Comparison of ENCODE assay signal across 12 cellular contexts in the genomic region with DNA sequence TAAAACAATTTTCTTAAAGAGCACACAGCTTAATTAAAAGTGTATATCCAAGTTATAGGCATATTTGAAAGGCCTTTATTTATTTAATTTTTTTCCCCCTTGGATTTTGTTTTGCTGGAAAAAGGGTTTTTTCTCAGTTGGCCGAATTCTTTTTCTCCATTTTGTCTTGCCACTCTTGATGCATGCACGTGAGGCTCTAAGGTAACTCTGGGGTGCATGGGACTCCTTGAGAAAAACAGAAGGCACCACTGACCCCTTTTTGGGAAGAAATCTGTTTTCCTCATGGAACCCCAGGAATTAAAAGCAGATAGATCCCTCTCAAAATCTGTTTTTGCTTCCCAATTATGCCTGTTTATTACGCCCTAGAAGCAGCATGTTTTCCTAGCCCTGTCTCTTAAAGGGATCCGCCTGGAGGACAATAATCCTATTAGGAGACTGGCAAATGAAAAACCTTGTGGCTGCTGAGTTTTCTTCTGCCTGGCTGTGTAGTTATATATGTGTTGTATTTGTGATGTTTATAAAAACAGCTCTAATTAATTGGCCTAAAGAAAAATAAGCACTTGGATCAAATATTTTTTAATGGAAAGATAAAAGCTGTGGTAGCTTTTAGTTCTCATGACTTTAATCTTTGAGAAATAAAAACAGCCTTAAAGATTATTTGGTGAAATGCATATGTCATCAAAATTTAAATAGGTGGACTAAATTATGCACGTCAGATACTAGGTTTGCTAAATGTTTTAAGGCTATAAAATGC.
A peak's percentile ranks its signal among the peaks of the same experiment; 100 is the strongest.
DNase-seq lines count a peak whose midpoint lies in the region; ATAC-seq, FAIRE-seq and TF ChIP-seq lines count a peak whose summit lies in the region.
"Had no signal": no experiment of that assay in that cellular context is flagged by ENCODE, and none has a peak within 500 bp of the region (broad histone marks: within the 10 kb centered on the region; RNA-seq: fewer than 3 reads in every experiment).

No MANE protein-coding gene starts in this region.

- peak; percentile 35 for FAIRE-seq in K562 (lab: Jason Lieb, UNC)

- no TSS peak for BruUV-seq in K562 (replicated peaks; lab: Mats Ljungman, UMichigan)

- no peak for TF ChIP-seq EP300 in K562 (IDR thresholded peaks at IDR 0.05; ENCODE audit: low read length)

- ATAC-seq in K562 (peak; percentile 62), HG02798 (IDR thresholded peaks at IDR 0.05; ENCODE audit: poor library complexity, unreplicated experiment) (no peak)
- ATAC-seq: activated naive CD8-positive, alpha-beta T cell treated with anti-CD3 and anti-CD28 coated beads, Interleukin-2, amount 50 U/mL, for 24 hours had no signal

- H3K9me3 Mint-ChIP-seq in T-helper 2 cell treated with Interferon-gamma antibody and Interleukin-4, amounts not matched to agents 5 μg/mL and 100 μg/mL, for 36 hours, result peaks cover 18% of the 10 kb centered on the region

- no peak for DNase-seq in T-helper 2 cell treated with Interferon-gamma antibody and Interleukin-4, amounts not matched to agents 5 μg/mL and 100 μg/mL, for 36 hours (ENCODE audit: low spot score)
- DNase-seq in T-helper 2 cell, result no peak
- peak; percentile 8 for DNase-seq in MV-4-11 (lab: John Stamatoyannopoulos, UW)
- DNase-seq in K562 (ENCODE audit: extremely low read depth in 1 of 4, low spot score in 3 of 4), result peak in 2 of 4 experiments; percentile 10 to 30
- no peak for DNase-seq in osteoblast (ENCODE audit: insufficient read length, low spot score, missing footprints)
- no peak for DNase-seq in NCI-H2196 (lab: John Stamatoyannopoulos, UW; ENCODE audit: unreplicated experiment)
- no peak for DNase-seq in BE2C
- DNase-seq: activated naive CD8-positive, alpha-beta T cell treated with anti-CD3 and anti-CD28 coated beads, Interleukin-2, amount 50 U/mL, for 24 hours; NCI-H345; retina had no signal

- CTCF ChIA-PET in K562 (lab: Yijun Ruan, JAX; ENCODE audit: low intra/inter-chr PET ratio), result no interaction called here

- TF ChIP-seq CTCF in K562 (IDR thresholded peaks at IDR 0.05 in 2 of 3, conservative IDR thresholded peaks at IDR 0.05 in 1 of 3; ENCODE audit: insufficient read depth in 2 of 3, low read depth in 1 of 3, low read length in 3 of 3) (no peak), osteoblast (IDR thresholded peaks at IDR 0.05; ENCODE audit: extremely low read depth, low read depth, low read length) (no peak), BE2C (IDR thresholded peaks at IDR 0.05; ENCODE audit: low read depth, low read length) (no peak)

- peak overlapping the region; percentile 29 for H3K4me3 Mint-ChIP-seq in T-helper 2 cell treated with Interferon-gamma antibody and Interleukin-4, amounts not matched to agents 5 μg/mL and 100 μg/mL, for 36 hours
- H3K4me3 Mint-ChIP-seq: activated naive CD8-positive, alpha-beta T cell treated with anti-CD3 and anti-CD28 coated beads, Interleukin-2, amount 50 U/mL, for 24 hours had no signal

- H4K20me1 ChIP-seq in K562 (replicated peaks; ENCODE audit: control insufficient read depth, insufficient read depth, low read length) (no peaks in the 10 kb centered on the region), osteoblast (ENCODE audit: insufficient read depth, low read length) (no peaks in the 10 kb centered on the region)

- no peaks in the 10 kb centered on the region for H3K4me1 Mint-ChIP-seq in T-helper 2 cell treated with Interferon-gamma antibody and Interleukin-4, amounts not matched to agents 5 μg/mL and 100 μg/mL, for 36 hours (ENCODE audit: low read depth)
- H3K4me1 Mint-ChIP-seq: activated naive CD8-positive, alpha-beta T cell treated with anti-CD3 and anti-CD28 coated beads, Interleukin-2, amount 50 U/mL, for 24 hours had no signal

- H3K4me2 ChIP-seq in K562 (ENCODE audit: insufficient read depth, low read length), result peak overlapping the region; percentile 68; the same call in 1 of the 2 replicates
- no peak overlapping the region for H3K4me2 ChIP-seq in osteoblast (ENCODE audit: insufficient read depth, low read length)

- H3K27ac ChIP-seq in K562 (ENCODE audit: extremely low read depth, low read depth, low read length), result peak overlapping the region; percentile 71
- no peak overlapping the region for H3K27ac ChIP-seq in osteoblast (ENCODE audit: low read depth, low read length)
- H3K27ac ChIP-seq: suprapubic skin had no signal

- H3K27me3 ChIP-seq in K562 (ENCODE audit: control insufficient read depth in 2 of 2, insufficient read depth in 2 of 2, low read length in 2 of 2) (no peaks in the 10 kb centered on the region), osteoblast (ENCODE audit: insufficient read depth, low read length) (no peaks in the 10 kb centered on the region), BE2C (no peaks in the 10 kb centered on the region)
- H3K27me3 ChIP-seq: suprapubic skin had no signal

- intact Hi-C loops in K562 (cut with micrococcal nuclease), result loop anchor here (2.0 kb wide), 1 partner anchor 257 kb away; no protein-coding TSS in a partner anchor

- POLR2A ChIA-PET in K562 (lab: Yijun Ruan, JAX), result no interaction called here

- H3K4me1 ChIP-seq in K562 (replicated peaks in 1 of 2; ENCODE audit: control insufficient read depth in 2 of 2, insufficient read depth in 2 of 2, low read length in 2 of 2) (no peaks in the 10 kb centered on the region), osteoblast (ENCODE audit: insufficient read depth, low read length) (no peaks in the 10 kb centered on the region), BE2C (peaks cover 7% of the 10 kb centered on the region; the same call in 1 of the 2 replicates)
- H3K4me1 ChIP-seq: suprapubic skin had no signal

- TF ChIP-seq POLR2A in K562 (conservative IDR thresholded peaks at IDR 0.05), result no peak

- no peak overlapping the region for H3K27ac Mint-ChIP-seq in T-helper 2 cell treated with Interferon-gamma antibody and Interleukin-4, amounts not matched to agents 5 μg/mL and 100 μg/mL, for 36 hours
- H3K27ac Mint-ChIP-seq: activated naive CD8-positive, alpha-beta T cell treated with anti-CD3 and anti-CD28 coated beads, Interleukin-2, amount 50 U/mL, for 24 hours had no signal

- peak overlapping the region; percentile 64 for H2AFZ ChIP-seq in K562 (ENCODE audit: low read depth, low read length)
- peak overlapping the region; percentile 32 for H2AFZ ChIP-seq in osteoblast (ENCODE audit: low read length)

- no peaks in the 10 kb centered on the region for H3K27me3 Mint-ChIP-seq in T-helper 2 cell treated with Interferon-gamma antibody and Interleukin-4, amounts not matched to agents 5 μg/mL and 100 μg/mL, for 36 hours (ENCODE audit: low read depth)
- H3K27me3 Mint-ChIP-seq: activated naive CD8-positive, alpha-beta T cell treated with anti-CD3 and anti-CD28 coated beads, Interleukin-2, amount 50 U/mL, for 24 hours had no signal

- H3K9ac ChIP-seq in K562 (ENCODE audit: insufficient read depth in 1 of 2, low read depth in 2 of 2, low read length in 2 of 2), result peak overlapping the region in 1 of 2 experiments; percentile 61; a peak in 2 of 4 replicates

- no peaks in the 10 kb centered on the region for H3K9me1 ChIP-seq in K562 (ENCODE audit: control insufficient read depth, insufficient read depth, low read length)

- peaks cover 22% of the 10 kb centered on the region for H3K79me2 ChIP-seq in K562 (ENCODE audit: control insufficient read depth, insufficient read depth, low read length)
- H3K79me2 ChIP-seq in osteoblast (ENCODE audit: insufficient read depth, low read length), result no peaks in the 10 kb centered on the region

- no peaks in the 10 kb centered on the region for H3K36me3 Mint-ChIP-seq in T-helper 2 cell treated with Interferon-gamma antibody and Interleukin-4, amounts not matched to agents 5 μg/mL and 100 μg/mL, for 36 hours (ENCODE audit: low read depth)

- peak overlapping the region; percentile 40 for H3K4me3 ChIP-seq in K562
- peak overlapping the region; percentile 34 for H3K4me3 ChIP-seq in osteoblast (ENCODE audit: insufficient read depth, low read length)
- no peak overlapping the region for H3K4me3 ChIP-seq in BE2C (ENCODE audit: low read depth, low read length)
- H3K4me3 ChIP-seq: suprapubic skin had no signal

- WGBS in K562 (ENCODE audit: insufficient coverage, low coverage, missing lambda C conversion rate), result 0% methylated on average over 5 of the region's 5 CpGs

- no peak for TF ChIP-seq RAD21 in K562 (CRISPR knock-in tag; conservative IDR thresholded peaks at IDR 0.05 in 1 of 2, IDR thresholded peaks at IDR 0.05 in 1 of 2)

- in situ Hi-C loops in K562 (cut with MboI), result no loop called here

- H3K9me3 ChIP-seq in K562 (replicated peaks; ENCODE audit: control insufficient read depth, insufficient read depth, low read depth, low read length) (no peaks in the 10 kb centered on the region; the same call in 1 of the 2 replicates), osteoblast (ENCODE audit: low read depth, low read length) (no peaks in the 10 kb centered on the region), BE2C (peaks cover 5% of the 10 kb centered on the region)

- peaks cover 12% of the 10 kb centered on the region; the same call in 2 of the 3 replicates for H3K36me3 ChIP-seq in K562 (ENCODE audit: control insufficient read depth, insufficient read depth, low read length)
- H3K36me3 ChIP-seq in osteoblast (ENCODE audit: insufficient read depth, low read length), result no peaks in the 10 kb centered on the region
- no peaks in the 10 kb centered on the region for H3K36me3 ChIP-seq in BE2C
- H3K36me3 ChIP-seq: suprapubic skin had no signal

TF ChIP-seq in K562, 482 proteins besides CTCF, POLR2A, EP300 and RAD21 (continues in another document):
- no peak for TF ChIP-seq ASH1L (IDR thresholded peaks at IDR 0.05; ENCODE audit: borderline replicate concordance, low read depth, partially characterized antibody)
- TF ChIP-seq ZNF316 (IDR thresholded peaks at IDR 0.05), result peak; percentile 86
- no peak for TF ChIP-seq NFATC3 (IDR thresholded peaks at IDR 0.05)
- TF ChIP-seq SAP30 (IDR thresholded peaks at IDR 0.05; ENCODE audit: borderline replicate concordance, insufficient read depth, low read depth, low read length, poor library complexity, severe bottlenecking), result no peak
- peak; percentile 21 for TF ChIP-seq TBP (optimal IDR thresholded peaks at IDR 0.05; ENCODE audit: low read depth, low read length)
- TF ChIP-seq BHLHE40 (IDR thresholded peaks at IDR 0.05; ENCODE audit: low read length), result peak; percentile 64
- TF ChIP-seq HNRNPL (IDR thresholded peaks at IDR 0.05; ENCODE audit: low read depth, low read length), result no peak
- TF ChIP-seq C11orf30 (IDR thresholded peaks at IDR 0.05; ENCODE audit: low read depth), result peak; percentile 49; the same call in 1 of the 2 replicates
